Comparison of ENCODE assay signal across 18 cellular contexts in the genomic region with DNA sequence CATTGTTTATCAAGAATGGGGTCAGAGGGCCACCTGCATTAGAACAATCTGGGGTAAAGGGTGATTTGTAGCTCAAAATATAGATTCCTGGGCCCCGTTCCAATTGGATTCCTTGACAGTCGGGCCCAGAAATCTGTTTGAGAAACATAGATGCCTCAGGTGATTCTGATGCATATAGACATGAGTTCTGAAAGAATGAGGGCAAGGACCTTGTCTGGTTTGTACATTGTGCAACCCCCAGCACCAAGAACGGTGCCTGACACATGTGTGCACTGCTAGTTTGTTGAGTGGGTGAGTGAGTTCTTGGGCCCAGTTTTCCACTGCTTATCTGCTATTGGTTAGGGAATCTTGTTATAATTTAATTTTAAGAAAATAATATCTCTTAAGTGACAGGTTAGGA.
"Had no signal": no experiment of that assay in that cellular context is flagged by ENCODE, and none has a peak within 500 bp of the region (broad histone marks: within the 10 kb centered on the region; RNA-seq: fewer than 3 reads in every experiment).

No MANE protein-coding gene starts in this region.

- H3K4me3 ChIP-seq: heart left ventricle, ovary, suprapubic skin, thyroid gland, upper lobe of left lung, uterus had no signal

- ATAC-seq: effector memory CD8-positive, alpha-beta T cell; heart left ventricle; naive thymus-derived CD8-positive, alpha-beta T cell; right cardiac atrium; stimulated activated effector memory CD8-positive, alpha-beta T cell treated with anti-CD3 and anti-CD28 coated beads, Interleukin-12 subunit alpha, Interleukin-12 subunit beta, amount 100 ng/mL, for 72 hours; stimulated activated naive CD8-positive, alpha-beta T cell treated with anti-CD3 and anti-CD28 coated beads, Interleukin-15, Interleukin-2, amounts not matched to agents 100 U/mL and 50 U/mL, for 24 hours had no signal

- H3K27me3 ChIP-seq: heart left ventricle, ovary, suprapubic skin, thyroid gland, upper lobe of left lung, uterus had no signal

- H3K36me3 ChIP-seq: ovary, thyroid gland, upper lobe of left lung, uterus had no signal

- H3K27ac ChIP-seq: ovary, suprapubic skin, thyroid gland, upper lobe of left lung, uterus had no signal

- DNase-seq: effector memory CD8-positive, alpha-beta T cell; erythroblast; foreskin melanocyte; heart left ventricle; hippocampal formation; kidney glomerular epithelial cell; mesendoderm; naive thymus-derived CD8-positive, alpha-beta T cell; ovary; right cardiac atrium; stimulated activated CD4-positive, alpha-beta T cell treated with anti-CD3 and anti-CD28 coated beads, Interleukin-4, amount 100 ng/mL, for 1 hour; stimulated activated CD8-positive, alpha-beta memory T cell treated with anti-CD3 and anti-CD28 coated beads, Interleukin-4, amount 100 ng/mL, for 48 hours; stimulated activated naive CD8-positive, alpha-beta T cell treated with anti-CD3 and anti-CD28 coated beads, Interleukin-15, Interleukin-2, amounts not matched to agents 100 U/mL and 50 U/mL, for 24 hours; thyroid gland; upper lobe of left lung; uterus had no signal

- H3K9me3 ChIP-seq: heart left ventricle, ovary, suprapubic skin, thyroid gland, upper lobe of left lung, uterus had no signal

- H3K4me1 ChIP-seq: uterus had no signal
